Comparison of ENCODE assay signal across 22 cellular contexts in the genomic region with DNA sequence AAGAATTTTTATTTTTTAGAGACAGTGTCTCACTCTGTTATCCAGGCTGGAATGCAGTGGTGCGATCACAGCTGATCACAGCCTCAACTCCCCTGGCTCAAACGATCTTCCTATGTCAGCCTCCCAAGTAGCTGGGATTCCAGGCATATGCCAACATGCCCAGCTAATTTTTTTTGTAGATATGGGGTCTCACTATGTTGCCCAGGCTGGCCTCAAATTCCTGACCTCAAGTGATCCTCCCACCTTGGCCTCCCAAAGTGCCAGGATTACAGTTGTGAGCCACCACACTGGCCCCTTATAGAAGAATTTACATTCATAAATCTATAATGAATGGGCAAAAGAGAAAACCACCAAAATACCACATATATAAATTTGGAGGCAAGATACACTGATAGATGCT. TPM values are rescaled to one million over a fixed set of nuclear protein-coding genes. Genes with fewer than 3 reads are reported as not detected.
DNase-seq lines count a peak whose midpoint lies in the region; ATAC-seq, FAIRE-seq and TF ChIP-seq lines count a peak whose summit lies in the region.
"Had no signal": no experiment of that assay in that cellular context is flagged by ENCODE, and none has a peak within 500 bp of the region (broad histone marks: within the 10 kb centered on the region; RNA-seq: fewer than 3 reads in every experiment).

No MANE protein-coding gene starts in this region.

- DNase-seq in activated naive CD8-positive, alpha-beta T cell treated with anti-CD3 and anti-CD28 coated beads, Interleukin-2, amount 50 U/mL, for 24 hours, result no peak
- DNase-seq in T-helper 17 cell (no peak), GM12878 (ENCODE audit: low read depth, low spot score) (no peak), NCI-H1417 (lab: John Stamatoyannopoulos, UW) (no peak)
- DNase-seq: Calu3; CD4-positive, alpha-beta memory T cell; COR-L47; DMS53; DMS79 treated with DMSO at 0.1 percent for 48 hours; GF-D8; GM23248; H7; HCEC 1CT had no signal

- no peak for TF ChIP-seq POLR2A in GM12878 (IDR thresholded peaks at IDR 0.05; ENCODE audit: low read depth, low read length)

- peaks cover 34% of the 10 kb centered on the region for H3K4me1 Mint-ChIP-seq in activated naive CD8-positive, alpha-beta T cell (ENCODE audit: low read depth)
- H3K4me1 Mint-ChIP-seq in activated naive CD8-positive, alpha-beta T cell treated with anti-CD3 and anti-CD28 coated beads, Interleukin-2, amount 50 U/mL, for 24 hours, result peaks cover 28% of the 10 kb centered on the region
- peaks cover 26% of the 10 kb centered on the region for H3K4me1 Mint-ChIP-seq in T-helper 17 cell

- H3K27ac ChIP-seq in GM12878 (ENCODE audit: control insufficient read depth, insufficient read depth), result no peak overlapping the region
- H3K27ac ChIP-seq: 22Rv1, BLaER1, C4-2B, GM23248 had no signal

- SMC1A ChIA-PET in GM12878 (lab: Charles Lee; ENCODE audit: uncharacterized antibody, unreplicated experiment), result no interaction called here

- no peaks in the 10 kb centered on the region for H3K27me3 ChIP-seq in GM12878 (replicated peaks in 1 of 2; ENCODE audit: control insufficient read depth in 2 of 2, insufficient read depth in 2 of 2, low read length in 1 of 2)
- H3K27me3 ChIP-seq: BLaER1 had no signal

- H3K4me1 ChIP-seq in GM12878 (ENCODE audit: control insufficient read depth, insufficient read depth, low read length), result no peaks in the 10 kb centered on the region
- H3K4me1 ChIP-seq: BLaER1 had no signal

- no peaks in the 10 kb centered on the region for H3K9me3 ChIP-seq in T-helper 17 cell (ENCODE audit: control insufficient read depth, low read length, poor library complexity, severe bottlenecking)
- H3K9me3 ChIP-seq in GM12878 (replicated peaks; ENCODE audit: control insufficient read depth, insufficient read depth, low read length), result no peaks in the 10 kb centered on the region; the same call in 2 of the 3 replicates
- H3K9me3 ChIP-seq: BLaER1 had no signal

- intact Hi-C loops in GM12878 (cut with micrococcal nuclease; ENCODE audit: unreplicated experiment), result no loop called here

- RAD21 ChIA-PET in GM12878 (lab: Charles Lee; ENCODE audit: unreplicated experiment), result no interaction called here

- H2AFZ ChIP-seq in GM12878 (ENCODE audit: control insufficient read depth, low read depth, low read length), result no peak overlapping the region
- H2AFZ ChIP-seq: GM23248 had no signal

- in situ Hi-C loops in GM12878 (cut with MboI), result no loop called here

- no peaks in the 10 kb centered on the region for H3K79me2 ChIP-seq in GM12878 (ENCODE audit: control insufficient read depth, insufficient read depth, low read length)

- TF ChIP-seq EP300 in GM12878 (IDR thresholded peaks at IDR 0.05; ENCODE audit: borderline replicate concordance in 1 of 2, control insufficient read depth in 1 of 2, low read depth in 2 of 2, low read length in 2 of 2), result no peak

- no peak overlapping the region for H3K4me3 ChIP-seq in GM12878
- H3K4me3 ChIP-seq: BLaER1, GM23248 had no signal

- FAIRE-seq in GM12878 (lab: Jason Lieb, UNC), result peak; percentile 7
- FAIRE-seq: A204.1, GM12892, H1 had no signal

- no peak overlapping the region for H3K9ac ChIP-seq in GM12878 (ENCODE audit: control insufficient read depth, insufficient read depth, low read length)
- H3K9ac ChIP-seq: BLaER1, GM23248 had no signal

- no TSS peak for BruUV-seq in GM12878 (replicated peaks; lab: Mats Ljungman, UMichigan)

- no peaks in the 10 kb centered on the region for H4K20me1 ChIP-seq in GM12878 (ENCODE audit: control insufficient read depth, insufficient read depth)

- 98% methylated on average over 2 of the region's 2 CpGs for WGBS in GM12878 (ENCODE audit: insufficient coverage, insufficient replicate concordance, low lambda C conversion rate, missing lambda C conversion rate)

- no peak overlapping the region for H3K4me2 ChIP-seq in GM12878 (ENCODE audit: control insufficient read depth, insufficient read depth)
- H3K4me2 ChIP-seq: BLaER1 had no signal

- no peaks in the 10 kb centered on the region for H3K27me3 Mint-ChIP-seq in activated naive CD8-positive, alpha-beta T cell
- no peaks in the 10 kb centered on the region for H3K27me3 Mint-ChIP-seq in activated naive CD8-positive, alpha-beta T cell treated with anti-CD3 and anti-CD28 coated beads, Interleukin-2, amount 50 U/mL, for 24 hours
- no peaks in the 10 kb centered on the region for H3K27me3 Mint-ChIP-seq in T-helper 17 cell
- H3K27me3 Mint-ChIP-seq: B cell; CD4-positive, alpha-beta memory T cell had no signal

- no peaks in the 10 kb centered on the region for H3K9me3 Mint-ChIP-seq in activated naive CD8-positive, alpha-beta T cell (ENCODE audit: low read depth)
- no peaks in the 10 kb centered on the region for H3K9me3 Mint-ChIP-seq in activated naive CD8-positive, alpha-beta T cell treated with anti-CD3 and anti-CD28 coated beads, Interleukin-2, amount 50 U/mL, for 24 hours

- no peak overlapping the region for H3K4me3 Mint-ChIP-seq in activated naive CD8-positive, alpha-beta T cell
- H3K4me3 Mint-ChIP-seq in activated naive CD8-positive, alpha-beta T cell treated with anti-CD3 and anti-CD28 coated beads, Interleukin-2, amount 50 U/mL, for 24 hours, result no peak overlapping the region
- H3K4me3 Mint-ChIP-seq in T-helper 17 cell, result no peak overlapping the region
- H3K4me3 Mint-ChIP-seq: B cell; CD4-positive, alpha-beta memory T cell had no signal

- no peak for TF ChIP-seq CTCF in GM12878 (IDR thresholded peaks at IDR 0.05 in 2 of 3, conservative IDR thresholded peaks at IDR 0.05 in 1 of 3; ENCODE audit: control insufficient read depth in 2 of 3, extremely low read depth in 1 of 3, insufficient read depth in 1 of 3, low read depth in 3 of 3, low read length in 3 of 3)

- POLR2A ChIA-PET in GM12878 (lab: Charles Lee), result no interaction called here

- TF ChIP-seq RAD21 in GM12878 (IDR thresholded peaks at IDR 0.05; ENCODE audit: insufficient read depth, low read depth, low read length), result no peak

- no peak for ATAC-seq in activated naive CD8-positive, alpha-beta T cell treated with anti-CD3 and anti-CD28 coated beads, Interleukin-2, amount 50 U/mL, for 24 hours
- ATAC-seq in T-helper 17 cell (no peak), GM12878 (no peak), HG02678 (IDR thresholded peaks at IDR 0.05; ENCODE audit: unreplicated experiment) (no peak)

- peak overlapping the region; percentile 34 for H3K27ac Mint-ChIP-seq in activated naive CD8-positive, alpha-beta T cell
- H3K27ac Mint-ChIP-seq in activated naive CD8-positive, alpha-beta T cell treated with anti-CD3 and anti-CD28 coated beads, Interleukin-2, amount 50 U/mL, for 24 hours, result no peak overlapping the region
- H3K27ac Mint-ChIP-seq in T-helper 17 cell, result peak overlapping the region; percentile 43
- H3K27ac Mint-ChIP-seq: B cell had no signal

- CTCF ChIA-PET in GM12878 (lab: Yijun Ruan, JAX), result no interaction called here

- peaks cover 18% of the 10 kb centered on the region for H3K36me3 Mint-ChIP-seq in activated naive CD8-positive, alpha-beta T cell
- peaks cover 16% of the 10 kb centered on the region for H3K36me3 Mint-ChIP-seq in activated naive CD8-positive, alpha-beta T cell treated with anti-CD3 and anti-CD28 coated beads, Interleukin-2, amount 50 U/mL, for 24 hours (ENCODE audit: low read depth)
- peaks cover 6% of the 10 kb centered on the region for H3K36me3 Mint-ChIP-seq in T-helper 17 cell (ENCODE audit: low read depth)

- H3K36me3 ChIP-seq in GM12878 (ENCODE audit: control insufficient read depth in 2 of 2, insufficient read depth in 2 of 2, low read length in 1 of 2), result no peaks in the 10 kb centered on the region; a peak in 1 of 4 replicates

TF ChIP-seq in GM12878, 131 proteins besides CTCF, POLR2A, EP300 and RAD21 (continues in another document):
- TF ChIP-seq TCF12 (IDR thresholded peaks at IDR 0.05; ENCODE audit: low read depth, low read length), result no peak
- no peak for TF ChIP-seq POU2F2 (IDR thresholded peaks at IDR 0.05; ENCODE audit: borderline replicate concordance, low read depth, low read length)
- TF ChIP-seq GATAD2B (conservative IDR thresholded peaks at IDR 0.05; ENCODE audit: low read depth), result no peak
- TF ChIP-seq EGR1 (IDR thresholded peaks at IDR 0.05; ENCODE audit: borderline replicate concordance in 1 of 2, low read depth in 2 of 2, low read length in 2 of 2), result no peak
- TF ChIP-seq HDAC6 (IDR thresholded peaks at IDR 0.05; ENCODE audit: unreplicated experiment), result no peak
- TF ChIP-seq CHD2 (IDR thresholded peaks at IDR 0.05; ENCODE audit: borderline replicate concordance, low read depth, low read length), result no peak
- no peak for TF ChIP-seq POLR2AphosphoS5 (IDR thresholded peaks at IDR 0.05; ENCODE audit: low read length)
- TF ChIP-seq EZH2 (IDR thresholded peaks at IDR 0.05; ENCODE audit: borderline replicate concordance, control insufficient read depth, low read depth, low read length), result no peak
- TF ChIP-seq SPI1 (IDR thresholded peaks at IDR 0.05; ENCODE audit: borderline replicate concordance, insufficient read depth, low read depth, low read length), result no peak
- TF ChIP-seq, protein P1, sequence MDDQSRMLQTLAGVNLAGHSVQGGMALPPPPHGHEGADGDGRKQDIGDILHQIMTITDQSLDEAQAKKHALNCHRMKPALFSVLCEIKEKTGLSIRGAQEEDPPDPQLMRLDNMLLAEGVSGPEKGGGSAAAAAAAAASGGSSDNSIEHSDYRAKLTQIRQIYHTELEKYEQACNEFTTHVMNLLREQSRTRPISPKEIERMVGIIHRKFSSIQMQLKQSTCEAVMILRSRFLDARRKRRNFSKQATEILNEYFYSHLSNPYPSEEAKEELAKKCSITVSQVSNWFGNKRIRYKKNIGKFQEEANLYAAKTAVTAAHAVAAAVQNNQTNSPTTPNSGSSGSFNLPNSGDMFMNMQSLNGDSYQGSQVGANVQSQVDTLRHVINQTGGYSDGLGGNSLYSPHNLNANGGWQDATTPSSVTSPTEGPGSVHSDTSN (IDR thresholded peaks at IDR 0.05; ENCODE audit: insufficient replicate concordance, low read depth, low read length), result no peak

RNA-seq across cellular contexts. Expression of a gene that starts 15.2 kb away (rescaled TPM):
- total RNA-seq in T-helper 17 cell (10 to 100 TPM; 39.0 to 48.3 TPM), GM12878 (2014; rRNA removed) (8.8 and 11.9 TPM in 2 replicates), GM12878 (2014; rRNA removed; fragmentation: Illumina TruSeq; extraction: Trizol) (13.9 and 14.1 TPM in 2 replicates), GM12878 (2021) (7.8 and 7.9 TPM in 2 replicates)
- total RNA-seq in GM12878 (2013; cell fraction: nucleolus; rRNA removed), result 99.6 and 111 TPM in 2 replicates
- polyA plus RNA-seq in GM12878 (2011; ENCODE audit: low read depth), result 3.8 TPM
- polyA plus RNA-seq in GM12878 (2011; rRNA removed) (14.7 and 26.3 TPM in 2 replicates), GM12878 (2014; fragmentation: Illumina TruSeq; extraction: Trizol) (10.2 and 15.7 TPM in 2 replicates), GM12878 (2014; fragmentation: Nextera tagmentation; extraction: Ambion mirVana) (1 to 10 TPM; 2.6 to 2.8 TPM), GM12878 (2014; rRNA removed) (7.0 and 9.1 TPM in 2 replicates), GM12878 (2016; fragmentation: Nextera tagmentation; extraction: Ambion mirVana) (1 to 10 TPM; 4.2 to 4.6 TPM)
- 3.2 and 3.4 TPM in 2 replicates for polyA plus RNA-seq in GM12878 (2011; cell fraction: cytosol; rRNA removed)
- polyA plus RNA-seq in GM12878 (2011; cell fraction: nucleus; rRNA removed), result 25.5 and 36.4 TPM in 2 replicates
- 6.1 and 8.0 TPM in 2 replicates for polyA plus RNA-seq in GM12878 (2012)
- polyA minus RNA-seq in GM12878 (2011; rRNA and poly(A)+ RNA removed), result 19.7 and 20.4 TPM in 2 replicates
- 4.7 and 6.1 TPM in 2 replicates for polyA minus RNA-seq in GM12878 (2011; cell fraction: cytosol; rRNA and poly(A)+ RNA removed)
- 30.5 and 37.4 TPM in 2 replicates for polyA minus RNA-seq in GM12878 (2011; cell fraction: nucleus; rRNA and poly(A)+ RNA removed)
